ENCODE assay signal across 25 cellular contexts in genomic region chr15:88990185-88990679, GRCh38.
DNase-seq lines count a peak whose midpoint lies in the region; ATAC-seq, FAIRE-seq and TF ChIP-seq lines count a peak whose summit lies in the region.
"Had no signal": no experiment of that assay in that cellular context is flagged by ENCODE, and none has a peak within 500 bp of the region (broad histone marks: within the 10 kb centered on the region; RNA-seq: fewer than 3 reads in every experiment).

No MANE protein-coding gene starts in this region.

- peaks cover 27% of the 10 kb centered on the region for H3K4me1 ChIP-seq in astrocyte (ENCODE audit: insufficient read depth, low read length)
- peaks cover 36 to 41% of the 10 kb centered on the region in 2 experiments for H3K4me1 ChIP-seq in trophoblast cell (ENCODE audit: control insufficient read depth in 1 of 2, insufficient read depth in 2 of 2, low read length in 2 of 2)
- no peaks in the 10 kb centered on the region for H3K4me1 ChIP-seq in ascending aorta
- H3K4me1 ChIP-seq: suprapubic skin had no signal

- H2BK5ac ChIP-seq in trophoblast cell (ENCODE audit: low read depth, low read length, poor library complexity): peak overlapping the region; percentile 64

- H3K4me3 ChIP-seq in astrocyte (ENCODE audit: insufficient read depth, low read depth, low read length) (no peak overlapping the region), trophoblast cell (ENCODE audit: low read depth, low read length) (no peak overlapping the region), ascending aorta (no peak overlapping the region)
- H3K4me3 ChIP-seq: GM12878, GM23338, suprapubic skin had no signal

- no peaks in the 10 kb centered on the region for H3K36me3 Mint-ChIP-seq in astrocyte (ENCODE audit: low read depth, unreplicated experiment)
- H3K36me3 Mint-ChIP-seq: activated naive CD4-positive, alpha-beta T cell treated with anti-CD3 and anti-CD28 coated beads, Interleukin-2, amount 50 U/mL, for 24 hours; CD4-positive, alpha-beta memory T cell had no signal

- peak overlapping the region; percentile 99 for H2BK120ac ChIP-seq in trophoblast cell (ENCODE audit: insufficient read depth, low read length, poor library complexity)

- H3K14ac ChIP-seq in trophoblast cell (ENCODE audit: low read length): peak overlapping the region; percentile 66

- peak overlapping the region; percentile 6 for H2AK5ac ChIP-seq in trophoblast cell (ENCODE audit: low read length)

- peak overlapping the region; percentile 73 for H3K4me2 ChIP-seq in astrocyte (ENCODE audit: low read length)
- no peak overlapping the region for H3K4me2 ChIP-seq in trophoblast cell (ENCODE audit: low read length)
- H3K4me2 ChIP-seq: GM23338 had no signal

- H3K4ac ChIP-seq in trophoblast cell (ENCODE audit: low read depth, low read length): peak overlapping the region; percentile 13

- no peak overlapping the region for H4K12ac ChIP-seq in trophoblast cell (ENCODE audit: low read depth, low read length)

- H2AFZ ChIP-seq in astrocyte (ENCODE audit: low read depth, low read length): no peak overlapping the region
- no peak overlapping the region for H2AFZ ChIP-seq in trophoblast cell (ENCODE audit: insufficient read depth, low read length, poor library complexity)
- H2AFZ ChIP-seq: GM23338 had no signal

- intact Hi-C loops in ascending aorta (cut with DNase I): no loop called here

- H3K9me3 Mint-ChIP-seq in astrocyte (ENCODE audit: unreplicated experiment): no peaks in the 10 kb centered on the region
- H3K9me3 Mint-ChIP-seq: activated naive CD4-positive, alpha-beta T cell treated with anti-CD3 and anti-CD28 coated beads, Interleukin-2, amount 50 U/mL, for 24 hours; CD4-positive, alpha-beta memory T cell; GM23338; nephron progenitor cell had no signal

- no peaks in the 10 kb centered on the region for H3K79me2 ChIP-seq in astrocyte (ENCODE audit: insufficient read depth, low read length)
- peaks cover 7% of the 10 kb centered on the region for H3K79me2 ChIP-seq in trophoblast cell (ENCODE audit: control insufficient read depth, insufficient read depth, low read length, poor library complexity)

- peak overlapping the region; percentile 95 for H4K91ac ChIP-seq in trophoblast cell (ENCODE audit: low read depth, low read length)

- H4K20me1 ChIP-seq in astrocyte (ENCODE audit: insufficient read depth, low read length): no peaks in the 10 kb centered on the region

- H3K27me3 ChIP-seq in astrocyte (ENCODE audit: insufficient read depth, low read length) (no peaks in the 10 kb centered on the region), trophoblast cell (ENCODE audit: insufficient read depth, low read length) (no peaks in the 10 kb centered on the region), ascending aorta (no peaks in the 10 kb centered on the region)

- peak overlapping the region; percentile 29 for H2BK12ac ChIP-seq in trophoblast cell (ENCODE audit: low read length)

- WGBS in trophoblast cell (ENCODE audit: extremely low coverage, insufficient coverage, insufficient read length): no CpG with 5 or more reads among the region's 20 CpGs

- FAIRE-seq in astrocyte (lab: Jason Lieb, UNC): no peak
- FAIRE-seq: GM12878 had no signal

- H3K36me3 ChIP-seq in astrocyte (ENCODE audit: insufficient read depth, low read length): no peaks in the 10 kb centered on the region
- H3K36me3 ChIP-seq in trophoblast cell (ENCODE audit: control insufficient read depth in 1 of 2, insufficient read depth in 2 of 2, low read length in 2 of 2): no peaks in the 10 kb centered on the region
- no peaks in the 10 kb centered on the region for H3K36me3 ChIP-seq in ascending aorta
- H3K36me3 ChIP-seq: suprapubic skin had no signal

- no peak overlapping the region for H3K23ac ChIP-seq in trophoblast cell (ENCODE audit: low read length)

- peak overlapping the region; percentile 30 for H3K27ac Mint-ChIP-seq in astrocyte (ENCODE audit: unreplicated experiment)
- H3K27ac Mint-ChIP-seq: activated CD4-positive, alpha-beta T cell treated with anti-CD3 and anti-CD28 coated beads for 36 hours; activated naive CD4-positive, alpha-beta T cell treated with anti-CD3 and anti-CD28 coated beads, Interleukin-2, amount 50 U/mL, for 24 hours; CD4-positive, alpha-beta memory T cell; nephron progenitor cell had no signal

- H3K27ac ChIP-seq in astrocyte (ENCODE audit: low read depth, low read length) (peak overlapping the region; percentile 32), trophoblast cell (ENCODE audit: low read depth, low read length) (peak overlapping the region; percentile 92), ascending aorta (no peak overlapping the region)
- H3K27ac ChIP-seq: epithelial cell of prostate, suprapubic skin had no signal

- TF ChIP-seq CTCF in astrocyte (IDR thresholded peaks at IDR 0.05; ENCODE audit: insufficient read depth, low read depth, low read length) (no peak), ascending aorta (IDR thresholded peaks at IDR 0.05) (no peak)

- no peak overlapping the region for H3K4me3 Mint-ChIP-seq in astrocyte (ENCODE audit: unreplicated experiment)
- H3K4me3 Mint-ChIP-seq: activated CD4-positive, alpha-beta T cell treated with anti-CD3 and anti-CD28 coated beads for 36 hours; activated naive CD4-positive, alpha-beta T cell treated with anti-CD3 and anti-CD28 coated beads, Interleukin-2, amount 50 U/mL, for 24 hours; CD4-positive, alpha-beta memory T cell; GM23338; nephron progenitor cell had no signal

- no peak for ATAC-seq in GM18861 (IDR thresholded peaks at IDR 0.05; ENCODE audit: unreplicated experiment)
- ATAC-seq in GM21723 (IDR thresholded peaks at IDR 0.05; ENCODE audit: unreplicated experiment): no peak
- ATAC-seq: activated CD4-positive, alpha-beta T cell treated with anti-CD3 and anti-CD28 coated beads for 36 hours; GM12878; GM23338; left ventricle myocardium superior had no signal

- DNase-seq in DMS114 treated with DMSO at 0.1 percent for 48 hours (lab: John Stamatoyannopoulos, UW; ENCODE audit: unreplicated experiment) (peak; percentile 44), NCI-H510A (lab: John Stamatoyannopoulos, UW) (peak; percentile 14), astrocyte (ENCODE audit: low read depth) (no peak), trophoblast cell (peak; percentile 76 to 86), SKM-1 treated with dmso at 0.1 percent for 144 hours (lab: John Stamatoyannopoulos, UW; ENCODE audit: unreplicated experiment) (no peak), ascending aorta (ENCODE audit: low spot score in 2 of 2) (no peak)
- DNase-seq: activated CD4-positive, alpha-beta T cell treated with anti-CD3 and anti-CD28 coated beads for 36 hours; activated T-cell treated with anti-CD3 and anti-CD28 coated beads, Interleukin-2, amount 50 U/mL, for 48 hours; CD4-positive, alpha-beta memory T cell; cerebellar nuclear complex; foreskin melanocyte; hypothalamus; left ventricle myocardium superior; NCI-H1417; NCI-H524 treated with DMSO at 0.1 percent for 48 hours; nephron progenitor cell; Right ventricle myocardium superior; T-helper 1 cell had no signal

- no peaks in the 10 kb centered on the region for H3K27me3 Mint-ChIP-seq in astrocyte (ENCODE audit: low read depth, unreplicated experiment)
- H3K27me3 Mint-ChIP-seq: activated naive CD4-positive, alpha-beta T cell treated with anti-CD3 and anti-CD28 coated beads, Interleukin-2, amount 50 U/mL, for 24 hours had no signal

- peak overlapping the region; percentile 11 for H4K8ac ChIP-seq in trophoblast cell (ENCODE audit: low read depth, low read length)

- H3K79me1 ChIP-seq in trophoblast cell (ENCODE audit: low read length): peaks cover 58% of the 10 kb centered on the region

- H3K9ac ChIP-seq in astrocyte (ENCODE audit: low read length) (no peak overlapping the region), trophoblast cell (ENCODE audit: low read length) (no peak overlapping the region)

- H3K4me1 Mint-ChIP-seq in astrocyte (ENCODE audit: low read depth, unreplicated experiment): peaks cover 42% of the 10 kb centered on the region
- H3K4me1 Mint-ChIP-seq: activated CD4-positive, alpha-beta T cell treated with anti-CD3 and anti-CD28 coated beads for 36 hours; activated naive CD4-positive, alpha-beta T cell treated with anti-CD3 and anti-CD28 coated beads, Interleukin-2, amount 50 U/mL, for 24 hours; CD4-positive, alpha-beta memory T cell had no signal

- peak overlapping the region; percentile 32 for H3K18ac ChIP-seq in trophoblast cell (ENCODE audit: low read length)

- no peaks in the 10 kb centered on the region for H3K9me3 ChIP-seq in astrocyte (ENCODE audit: insufficient read depth, low read depth, low read length)
- no peaks in the 10 kb centered on the region for H3K9me3 ChIP-seq in trophoblast cell (ENCODE audit: insufficient read depth, low read depth, low read length)
- H3K9me3 ChIP-seq in ascending aorta: no peaks in the 10 kb centered on the region
- H3K9me3 ChIP-seq: suprapubic skin had no signal

Comparison
In these comparisons a context has a peak if more than half of its experiments do, and no peak if none do; other contexts are left out.
1. DNase-seq: peak in DMS114 treated with DMSO at 0.1 percent for 48 hours (single experiment), NCI-H510A (single experiment) and trophoblast cell (2 of 2); none in astrocyte (single experiment), SKM-1 treated with dmso at 0.1 percent for 144 hours (single experiment) and ascending aorta (0 of 2).
2. H3K27ac ChIP-seq: peak in astrocyte (single experiment) and trophoblast cell (single experiment); none in ascending aorta (0 of 2).